In genomic region chr6:45507156-45507555, GRCh38 we compare ENCODE assay signal across 29 cellular contexts.
DNase-seq lines count a peak whose midpoint lies in the region; ATAC-seq, FAIRE-seq and TF ChIP-seq lines count a peak whose summit lies in the region.
"Had no signal": no experiment of that assay in that cellular context is flagged by ENCODE, and none has a peak within 500 bp of the region (broad histone marks: within the 10 kb centered on the region; RNA-seq: fewer than 3 reads in every experiment).

No MANE protein-coding gene starts in this region.

- H3K36me3 ChIP-seq in bronchial epithelial cell (ENCODE audit: control insufficient read depth, insufficient read depth, low read length) = no peaks in the 10 kb centered on the region
- H3K36me3 ChIP-seq: gastroesophageal sphincter, upper lobe of left lung had no signal

- no peaks in the 10 kb centered on the region for H3K27me3 ChIP-seq in bronchial epithelial cell (ENCODE audit: control insufficient read depth, insufficient read depth, low read length)
- H3K27me3 ChIP-seq: gastroesophageal sphincter, upper lobe of left lung had no signal

- no peak for FAIRE-seq in bronchial epithelial cell (lab: Jason Lieb, UNC)
- FAIRE-seq: endometrium, TTC549 had no signal

- peak; percentile 30 for DNase-seq in DMS153 (lab: John Stamatoyannopoulos, UW)
- DNase-seq in DMS153 treated with DMSO at 0.1 percent for 48 hours (lab: John Stamatoyannopoulos, UW; ENCODE audit: unreplicated experiment) = no peak
- DNase-seq in LHCN-M2 (ENCODE audit: low read depth) = peak; percentile 38
- DNase-seq in bronchial epithelial cell (ENCODE audit: low read depth) = peak; percentile 92
- DNase-seq in renal cortical epithelial cell (ENCODE audit: low read depth) = peak; percentile 54
- DNase-seq in amygdala (lab: John Stamatoyannopoulos, UW) = no peak
- DNase-seq in ecto neural progenitor cell (ENCODE audit: low spot score) = no peak
- DNase-seq: activated CD4-positive, alpha-beta T cell treated with anti-CD3 and anti-CD28 coated beads, Interleukin-2, amount 50 U/mL, for 1 hour; activated CD4-positive, CD25-positive, alpha-beta regulatory T cell; activated CD8-positive, alpha-beta memory T cell treated with anti-CD3 and anti-CD28 coated beads, Interleukin-2, amount 10 ng/mL, durations not matched to agents 7 days and 5 days; activated naive CD4-positive, alpha-beta T cell; activated T-cell treated with anti-CD3 and anti-CD28 coated beads, Interleukin-2, amount 50 U/mL, for 4 hours; cerebellar nuclear complex; HCEC 1CT; MM.1S; mucosa of descending colon; NCI-H1930; NCI-H345; NCI-H82; stimulated activated CD4-positive, alpha-beta T cell treated with anti-CD3 and anti-CD28 coated beads, Interleukin-4, amount 100 ng/mL, for 4 hours; substantia nigra; upper lobe of left lung had no signal

- ATAC-seq in HG02938 (IDR thresholded peaks at IDR 0.05; ENCODE audit: unreplicated experiment) = no peak
- ATAC-seq: activated CD8-positive, alpha-beta memory T cell treated with anti-CD3 and anti-CD28 coated beads, Interleukin-2, amount 10 ng/mL, durations not matched to agents 7 days and 5 days; activated T-cell treated with anti-CD3 and anti-CD28 coated beads, Interleukin-2, amount 50 U/mL, for 4 hours; gastroesophageal sphincter; K562; mucosa of descending colon; natural killer cell treated with Interleukin-12 subunit alpha and Interleukin-12 subunit beta and Interleukin-15 and Interleukin-18, amount 100 ng/mL, for 72 hours had no signal

- TF ChIP-seq CTCF in bronchial epithelial cell (IDR thresholded peaks at IDR 0.05; ENCODE audit: insufficient read depth, low read length, severe bottlenecking) = no peak

- H3K4me3 ChIP-seq in bronchial epithelial cell (ENCODE audit: low read depth, low read length) = no peak overlapping the region
- H3K4me3 ChIP-seq: gastroesophageal sphincter, K562, lung, mucosa of descending colon, upper lobe of left lung had no signal

Comparison
In these comparisons a context has a peak if more than half of its experiments do, and no peak if none do; other contexts are left out.
1. DNase-seq: peak in DMS153 (single experiment), LHCN-M2 (single experiment), bronchial epithelial cell (single experiment) and renal cortical epithelial cell (single experiment); none in DMS153 treated with DMSO at 0.1 percent for 48 hours (single experiment), amygdala (0 of 56) and ecto neural progenitor cell (single experiment).